ENCODE assay signal across 21 cellular contexts in genomic region chr13:66180806-66181205, GRCh38.
"Had no signal": no experiment of that assay in that cellular context is flagged by ENCODE, and none has a peak within 500 bp of the region (broad histone marks: within the 10 kb centered on the region; RNA-seq: fewer than 3 reads in every experiment).

No MANE protein-coding gene starts in this region.

- DNase-seq: activated CD4-positive, alpha-beta T cell treated with anti-CD3 and anti-CD28 coated beads, Interleukin-2, amount 10 ng/mL, durations not matched to agents 24 days and 14 days; activated CD8-positive, alpha-beta T cell treated with anti-CD3 and anti-CD28 coated beads, Interleukin-2, amount 10 ng/mL, durations not matched to agents 7 days and 5 days; activated gamma-delta T cell treated with Interleukin-2 at 50 U/mL for 16 hours; activated T-cell treated with anti-CD3 and anti-CD28 coated beads, Interleukin-2, amount 50 U/mL, for 1 hour; aorta; brain microvascular endothelial cell; central memory CD4-positive, alpha-beta T cell; esophagus squamous epithelium; head of caudate nucleus; hypothalamus; naive B cell; occipital lobe; retina; spleen; stimulated activated CD4-positive, alpha-beta T cell treated with anti-CD3 and anti-CD28 coated beads, Interleukin-4, amount 100 ng/mL, for 24 hours; tibial artery had no signal

- H3K27me3 ChIP-seq: brain microvascular endothelial cell, esophagus squamous epithelium, gastrocnemius medialis, spleen, tibial artery had no signal

- H3K4me1 ChIP-seq: esophagus squamous epithelium, gastrocnemius medialis, spleen, tibial artery had no signal

- H3K4me3 ChIP-seq: coronary artery, esophagus squamous epithelium, gastrocnemius medialis, spleen, tibial artery had no signal

- ATAC-seq: activated CD4-positive, CD25-positive, alpha-beta regulatory T cell treated with anti-CD3 and anti-CD28 coated beads, Interleukin-2, amount 50 U/mL, for 24 hours; activated CD8-positive, alpha-beta T cell treated with anti-CD3 and anti-CD28 coated beads, Interleukin-2, amount 10 ng/mL, durations not matched to agents 7 days and 5 days; gastrocnemius medialis; SK-N-SH treated with all-trans-retinoic acid at 6 μM for 48 hours had no signal

- FAIRE-seq: islet of Langerhans had no signal

- H3K36me3 ChIP-seq: brain microvascular endothelial cell, esophagus squamous epithelium, gastrocnemius medialis, spleen, tibial artery had no signal

- H3K9me3 ChIP-seq: esophagus squamous epithelium, gastrocnemius medialis, tibial artery had no signal

- H3K27ac ChIP-seq: brain microvascular endothelial cell, coronary artery, esophagus squamous epithelium, gastrocnemius medialis, spleen, tibial artery had no signal
